19 cellular contexts compared by ENCODE assay signal in genomic region chr14:21768875-21769257, GRCh38.
A peak's percentile ranks its signal among the peaks of the same experiment; 100 is the strongest.
DNase-seq lines count a peak whose midpoint lies in the region; ATAC-seq and TF ChIP-seq lines count a peak whose summit lies in the region.
"Had no signal": no experiment of that assay in that cellular context is flagged by ENCODE, and none has a peak within 500 bp of the region (broad histone marks: within the 10 kb centered on the region; RNA-seq: fewer than 3 reads in every experiment).

No MANE protein-coding gene starts in this region.

- H3K27ac Mint-ChIP-seq in CD8-positive, alpha-beta memory T cell = peak overlapping the region in 3 of 8 donors; percentile 78 to 87 (median 78)
- peak overlapping the region; percentile 62 for H3K27ac Mint-ChIP-seq in activated CD8-positive, alpha-beta T cell treated with anti-CD3 and anti-CD28 coated beads, Interleukin-2, amount 10 ng/mL, durations not matched to agents 7 days and 5 days
- peak overlapping the region; percentile 10 to 43 (median 26) for H3K27ac Mint-ChIP-seq in nephron
- H3K27ac Mint-ChIP-seq: brain; stimulated activated memory B cell treated with anti-CD40 and anti-IgM and Interleukin-4, amounts not matched to agents 10 μg/mL and 1 μg/mL and 100 μg/mL, for 72 hours had no signal

- H3K27me3 Mint-ChIP-seq in activated T-cell treated with anti-CD3 and anti-CD28 coated beads, Interleukin-2, amount 50 U/mL, for 4 hours (ENCODE audit: low read depth) = peaks cover 7% of the 10 kb centered on the region
- peaks cover 0 to 16% of the 10 kb centered on the region in 2 donors for H3K27me3 Mint-ChIP-seq in CD8-positive, alpha-beta memory T cell
- peaks cover 29% of the 10 kb centered on the region for H3K27me3 Mint-ChIP-seq in activated CD8-positive, alpha-beta T cell treated with anti-CD3 and anti-CD28 coated beads, Interleukin-2, amount 10 ng/mL, durations not matched to agents 7 days and 5 days (ENCODE audit: low read depth)
- H3K27me3 Mint-ChIP-seq in nephron (ENCODE audit: low read depth) = no peaks in the 10 kb centered on the region
- H3K27me3 Mint-ChIP-seq: brain; stimulated activated memory B cell treated with anti-CD40 and anti-IgM and Interleukin-4, amounts not matched to agents 10 μg/mL and 1 μg/mL and 100 μg/mL, for 72 hours had no signal

- DNase-seq in activated T-cell treated with anti-CD3 and anti-CD28 coated beads, Interleukin-2, amount 50 U/mL, for 4 hours = no peak
- DNase-seq in activated T-cell treated with anti-CD3 and anti-CD28 coated beads, Interleukin-2, amount 50 U/mL, for 1 hour = no peak
- DNase-seq in CD8-positive, alpha-beta memory T cell = no peak
- no peak for DNase-seq in activated CD8-positive, alpha-beta T cell treated with anti-CD3 and anti-CD28 coated beads, Interleukin-2, amount 10 ng/mL, durations not matched to agents 7 days and 5 days
- DNase-seq in NCI-H1092 treated with DMSO at 0.1 percent for 48 hours (lab: John Stamatoyannopoulos, UW) (no peak), kidney tubule cell (ENCODE audit: low spot score) (no peak), transverse colon (no peak)
- DNase-seq: activated CD4-positive, CD25-positive, alpha-beta regulatory T cell treated with anti-CD3 and anti-CD28 coated beads, Interleukin-2, amount 50 U/mL, for 72 hours; activated CD8-positive, alpha-beta memory T cell treated with anti-CD3 and anti-CD28 coated beads, Interleukin-2, amount 50 U/mL, for 48 hours; effector memory CD4-positive, alpha-beta T cell; NCI-H1694 had no signal

- TF ChIP-seq EP300 in transverse colon (IDR thresholded peaks at IDR 0.05; ENCODE audit: low read depth) = no peak

- H3K4me3 Mint-ChIP-seq in activated T-cell treated with anti-CD3 and anti-CD28 coated beads, Interleukin-2, amount 50 U/mL, for 4 hours = peak overlapping the region; percentile 77
- peak overlapping the region; percentile 42 to 78 (median 71) for H3K4me3 Mint-ChIP-seq in CD8-positive, alpha-beta memory T cell
- peak overlapping the region; percentile 39 for H3K4me3 Mint-ChIP-seq in activated CD8-positive, alpha-beta T cell treated with anti-CD3 and anti-CD28 coated beads, Interleukin-2, amount 10 ng/mL, durations not matched to agents 7 days and 5 days
- no peak overlapping the region for H3K4me3 Mint-ChIP-seq in nephron
- H3K4me3 Mint-ChIP-seq: brain; stimulated activated memory B cell treated with anti-CD40 and anti-IgM and Interleukin-4, amounts not matched to agents 10 μg/mL and 1 μg/mL and 100 μg/mL, for 72 hours had no signal

- H3K4me1 Mint-ChIP-seq in activated T-cell treated with anti-CD3 and anti-CD28 coated beads, Interleukin-2, amount 50 U/mL, for 4 hours (ENCODE audit: low read depth) = peaks cover 3% of the 10 kb centered on the region
- H3K4me1 Mint-ChIP-seq in CD8-positive, alpha-beta memory T cell = peaks cover 0 to 5% (median 1%) of the 10 kb centered on the region in 3 donors
- no peaks in the 10 kb centered on the region for H3K4me1 Mint-ChIP-seq in activated CD8-positive, alpha-beta T cell treated with anti-CD3 and anti-CD28 coated beads, Interleukin-2, amount 10 ng/mL, durations not matched to agents 7 days and 5 days (ENCODE audit: low read depth)
- H3K4me1 Mint-ChIP-seq in nephron = peaks cover 10% of the 10 kb centered on the region
- H3K4me1 Mint-ChIP-seq: brain; stimulated activated memory B cell treated with anti-CD40 and anti-IgM and Interleukin-4, amounts not matched to agents 10 μg/mL and 1 μg/mL and 100 μg/mL, for 72 hours had no signal

- in situ Hi-C loops in transverse colon (cut with MboI; ENCODE audit: low pct_ligation_motif_present in 1 of 4, low pct_unique_long_range_greater_than_20kb in 1 of 4, low sequenced_read_pairs in 3 of 4) = no loop called here

- H3K9me3 ChIP-seq in CD8-positive, alpha-beta memory T cell (ENCODE audit: low read length) = no peaks in the 10 kb centered on the region
- H3K9me3 ChIP-seq in transverse colon = no peaks in the 10 kb centered on the region
- H3K9me3 ChIP-seq: thoracic aorta had no signal

- H3K9me3 Mint-ChIP-seq in activated T-cell treated with anti-CD3 and anti-CD28 coated beads, Interleukin-2, amount 50 U/mL, for 4 hours = no peaks in the 10 kb centered on the region
- no peaks in the 10 kb centered on the region for H3K9me3 Mint-ChIP-seq in CD8-positive, alpha-beta memory T cell
- no peaks in the 10 kb centered on the region for H3K9me3 Mint-ChIP-seq in activated CD8-positive, alpha-beta T cell treated with anti-CD3 and anti-CD28 coated beads, Interleukin-2, amount 10 ng/mL, durations not matched to agents 7 days and 5 days (ENCODE audit: insufficient read depth)
- peaks cover 4% of the 10 kb centered on the region for H3K9me3 Mint-ChIP-seq in nephron
- H3K9me3 Mint-ChIP-seq: brain had no signal

- POLR2A ChIA-PET in CD8-positive, alpha-beta memory T cell (lab: Charles Lee) = no interaction called here
- POLR2A ChIA-PET in activated CD8-positive, alpha-beta T cell treated with anti-CD3 and anti-CD28 coated beads, Interleukin-2, amount 10 ng/mL, durations not matched to agents 7 days and 5 days (lab: Charles Lee) = interaction anchor here (2.1 kb wide), 1 partner anchor 787 kb away, joined by 12 read pairs; no protein-coding TSS in a partner anchor

- no peaks in the 10 kb centered on the region for H3K36me3 Mint-ChIP-seq in activated T-cell treated with anti-CD3 and anti-CD28 coated beads, Interleukin-2, amount 50 U/mL, for 4 hours (ENCODE audit: insufficient read depth)
- H3K36me3 Mint-ChIP-seq in CD8-positive, alpha-beta memory T cell = no peaks in the 10 kb centered on the region
- no peaks in the 10 kb centered on the region for H3K36me3 Mint-ChIP-seq in activated CD8-positive, alpha-beta T cell treated with anti-CD3 and anti-CD28 coated beads, Interleukin-2, amount 10 ng/mL, durations not matched to agents 7 days and 5 days (ENCODE audit: low read depth)
- H3K36me3 Mint-ChIP-seq in nephron (ENCODE audit: low read depth) = no peaks in the 10 kb centered on the region
- H3K36me3 Mint-ChIP-seq: brain; stimulated activated memory B cell treated with anti-CD40 and anti-IgM and Interleukin-4, amounts not matched to agents 10 μg/mL and 1 μg/mL and 100 μg/mL, for 72 hours had no signal

- no peaks in the 10 kb centered on the region for H3K27me3 ChIP-seq in CD8-positive, alpha-beta memory T cell (ENCODE audit: insufficient read depth, low read length, poor library complexity, severe bottlenecking)
- H3K27me3 ChIP-seq in transverse colon = no peaks in the 10 kb centered on the region
- H3K27me3 ChIP-seq: BLaER1, foreskin keratinocyte, hepatocyte had no signal

- CTCF ChIA-PET in CD8-positive, alpha-beta memory T cell (lab: Charles Lee) = interaction anchor here (1.8 kb wide), 1 partner anchor 19 kb away, joined by 7 read pairs; no protein-coding TSS in a partner anchor
- CTCF ChIA-PET in activated CD8-positive, alpha-beta T cell treated with anti-CD3 and anti-CD28 coated beads, Interleukin-2, amount 10 ng/mL, durations not matched to agents 7 days and 5 days (lab: Charles Lee) = interaction anchor here (1.0 to 2.7 kb wide), 9 partner anchors 9 to 801 kb away, joined by 3 to 8 read pairs (median 4); no protein-coding TSS in a partner anchor

- no peak overlapping the region for H3K27ac ChIP-seq in CD8-positive, alpha-beta memory T cell (ENCODE audit: low read depth, low read length)
- H3K27ac ChIP-seq in transverse colon = no peak overlapping the region
- H3K27ac ChIP-seq: BLaER1, foreskin keratinocyte, hepatocyte, thoracic aorta had no signal

- H3K4me1 ChIP-seq in CD8-positive, alpha-beta memory T cell (ENCODE audit: insufficient read depth, low read length) = no peaks in the 10 kb centered on the region
- no peaks in the 10 kb centered on the region for H3K4me1 ChIP-seq in transverse colon
- H3K4me1 ChIP-seq: BLaER1, foreskin keratinocyte had no signal

- WGBS in transverse colon (ENCODE audit: low coverage in 1 of 2), 2 donors = 64% methylated on average over 2 of the region's 2 CpGs; no CpG with 5 or more reads in 1 of the 2 donors

- no peak for TF ChIP-seq CTCF in nephron (IDR thresholded peaks at IDR 0.05; ENCODE audit: unreplicated experiment in 3 of 3)
- no peak for TF ChIP-seq CTCF in transverse colon (IDR thresholded peaks at IDR 0.05)

- H3K4me3 ChIP-seq in CD8-positive, alpha-beta memory T cell (ENCODE audit: low read length) = peak overlapping the region; percentile 11
- no peak overlapping the region for H3K4me3 ChIP-seq in transverse colon
- H3K4me3 ChIP-seq: BLaER1, hepatocyte, smooth muscle cell, thoracic aorta had no signal

- no peaks in the 10 kb centered on the region for H3K36me3 ChIP-seq in CD8-positive, alpha-beta memory T cell (ENCODE audit: insufficient read depth, low read length)
- H3K36me3 ChIP-seq in transverse colon = no peaks in the 10 kb centered on the region
- H3K36me3 ChIP-seq: BLaER1, thoracic aorta had no signal

- TF ChIP-seq POLR2A in transverse colon (IDR thresholded peaks at IDR 0.05) = no peak

- ATAC-seq in activated T-cell treated with anti-CD3 and anti-CD28 coated beads, Interleukin-2, amount 50 U/mL, for 4 hours = peak in 1 of 2 donors; percentile 21
- peak; percentile 57 for ATAC-seq in activated CD8-positive, alpha-beta T cell treated with anti-CD3 and anti-CD28 coated beads, Interleukin-2, amount 10 ng/mL, durations not matched to agents 7 days and 5 days

- intact Hi-C loops in transverse colon (cut with DNase I; ENCODE audit: low total_unique reads) = no loop called here

Comparison
In these comparisons a context has a peak if more than half of its experiments do, and no peak if none do; other contexts are left out.
1. H3K4me3 Mint-ChIP-seq: peak in activated T-cell treated with anti-CD3 and anti-CD28 coated beads, Interleukin-2, amount 50 U/mL, for 4 hours (single experiment), CD8-positive, alpha-beta memory T cell (7 of 7) and activated CD8-positive, alpha-beta T cell treated with anti-CD3 and anti-CD28 coated beads, Interleukin-2, amount 10 ng/mL, durations not matched to agents 7 days and 5 days (single experiment); none in nephron (0 of 3).